10 cellular contexts compared by ENCODE assay signal in the genomic region with DNA sequence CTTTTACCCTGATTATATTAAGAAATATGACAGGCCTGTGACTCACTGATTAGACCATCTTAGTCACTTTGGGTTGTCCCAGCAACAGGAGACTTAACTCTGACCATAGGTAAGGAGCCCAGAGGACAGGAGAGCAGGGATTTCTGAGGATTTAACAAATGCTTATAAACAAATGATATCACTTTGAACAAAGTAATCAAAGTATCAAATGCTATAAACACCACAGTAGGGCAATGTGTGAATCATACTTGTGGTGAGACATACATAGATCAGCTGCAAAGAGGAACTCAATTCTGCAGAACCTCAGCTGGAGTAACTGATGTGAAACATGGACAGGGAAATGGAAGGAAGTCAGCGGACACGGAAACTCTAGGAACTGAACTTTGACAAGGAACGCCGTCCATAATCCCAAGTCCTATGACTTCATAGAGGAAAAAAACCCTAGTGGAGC.
DNase-seq lines count a peak whose midpoint lies in the region; ATAC-seq and TF ChIP-seq lines count a peak whose summit lies in the region.
"Had no signal": no experiment of that assay in that cellular context is flagged by ENCODE, and none has a peak within 500 bp of the region (broad histone marks: within the 10 kb centered on the region; RNA-seq: fewer than 3 reads in every experiment).

No MANE protein-coding gene starts in this region.

- peak; percentile 88 for DNase-seq in Caki2 (ENCODE audit: low read depth)
- DNase-seq in NOMO-1 treated with dmso at 0.1 percent for 144 hours (lab: John Stamatoyannopoulos, UW; ENCODE audit: unreplicated experiment) = peak; percentile 22
- peak; percentile 62 to 76 for DNase-seq in cardiac fibroblast (ENCODE audit: low read depth in 2 of 2)
- DNase-seq in naive thymus-derived CD4-positive, alpha-beta T cell = no peak
- DNase-seq in GM10266 (ENCODE audit: extremely low spot score) = no peak
- no peak for DNase-seq in activated T-cell treated with anti-CD3 and anti-CD28 coated beads, Interleukin-2, amount 50 U/mL, for 24 hours
- no peak for DNase-seq in NK-92 (lab: John Stamatoyannopoulos, UW; ENCODE audit: unreplicated experiment)
- no peak for DNase-seq in right atrium auricular region (ENCODE audit: low spot score)
- DNase-seq: NCI-H2227 treated with DMSO at 0.1 percent for 48 hours, transverse colon had no signal

- H3K27ac Mint-ChIP-seq in naive thymus-derived CD4-positive, alpha-beta T cell = no peak overlapping the region
- no peak overlapping the region for H3K27ac Mint-ChIP-seq in activated T-cell treated with anti-CD3 and anti-CD28 coated beads, Interleukin-2, amount 50 U/mL, for 24 hours

- POLR2A ChIA-PET in naive thymus-derived CD4-positive, alpha-beta T cell (lab: Charles Lee) = no interaction called here

- peaks cover 0 to 9% (median 0%) of the 10 kb centered on the region in 7 donors for H3K4me1 Mint-ChIP-seq in naive thymus-derived CD4-positive, alpha-beta T cell
- H3K4me1 Mint-ChIP-seq in activated T-cell treated with anti-CD3 and anti-CD28 coated beads, Interleukin-2, amount 50 U/mL, for 24 hours (ENCODE audit: low read depth) = peaks cover 1% of the 10 kb centered on the region

- no peak overlapping the region for H3K27ac ChIP-seq in naive thymus-derived CD4-positive, alpha-beta T cell (ENCODE audit: low read depth, low read length)
- H3K27ac ChIP-seq in right atrium auricular region = no peak overlapping the region
- H3K27ac ChIP-seq: transverse colon had no signal

- ATAC-seq in naive thymus-derived CD4-positive, alpha-beta T cell = peak; percentile 69

- H3K36me3 ChIP-seq in naive thymus-derived CD4-positive, alpha-beta T cell (ENCODE audit: control insufficient read depth in 2 of 3, insufficient read depth in 3 of 3, low read length in 3 of 3) = no peaks in the 10 kb centered on the region
- no peaks in the 10 kb centered on the region for H3K36me3 ChIP-seq in right atrium auricular region
- H3K36me3 ChIP-seq: transverse colon had no signal

- peaks cover 0 to 6% (median 0%) of the 10 kb centered on the region in 5 donors for H3K36me3 Mint-ChIP-seq in naive thymus-derived CD4-positive, alpha-beta T cell
- no peaks in the 10 kb centered on the region for H3K36me3 Mint-ChIP-seq in activated T-cell treated with anti-CD3 and anti-CD28 coated beads, Interleukin-2, amount 50 U/mL, for 24 hours (ENCODE audit: low read depth)

- no peaks in the 10 kb centered on the region for H3K27me3 ChIP-seq in naive thymus-derived CD4-positive, alpha-beta T cell (ENCODE audit: control insufficient read depth in 2 of 2, insufficient read depth in 2 of 2, low read length in 2 of 2)
- H3K27me3 ChIP-seq in right atrium auricular region = no peaks in the 10 kb centered on the region
- H3K27me3 ChIP-seq: transverse colon had no signal

- H3K4me1 ChIP-seq in naive thymus-derived CD4-positive, alpha-beta T cell (ENCODE audit: control insufficient read depth in 2 of 2, insufficient read depth in 2 of 2, low read length in 2 of 2) = no peaks in the 10 kb centered on the region
- peaks cover 0 to 5% of the 10 kb centered on the region in 2 donors for H3K4me1 ChIP-seq in right atrium auricular region

- in situ Hi-C loops in Caki2 (cut with HindIII; ENCODE audit: low pct_unique_long_range_greater_than_20kb, low sequenced_read_pairs) = no loop called here

- H3K4me3 Mint-ChIP-seq in naive thymus-derived CD4-positive, alpha-beta T cell = no peak overlapping the region
- H3K4me3 Mint-ChIP-seq in activated T-cell treated with anti-CD3 and anti-CD28 coated beads, Interleukin-2, amount 50 U/mL, for 24 hours = no peak overlapping the region

- no peaks in the 10 kb centered on the region for H3K9me3 ChIP-seq in naive thymus-derived CD4-positive, alpha-beta T cell (ENCODE audit: control insufficient read depth in 2 of 3, low read length in 3 of 3)
- H3K9me3 ChIP-seq in right atrium auricular region = no peaks in the 10 kb centered on the region
- H3K9me3 ChIP-seq: transverse colon had no signal

- intact Hi-C loops in naive thymus-derived CD4-positive, alpha-beta T cell (cut with micrococcal nuclease) = no loop called here

- no peak overlapping the region for H3K4me3 ChIP-seq in cardiac fibroblast (replicated peaks in 1 of 2; ENCODE audit: low read depth in 2 of 2, low read length in 2 of 2)
- no peak overlapping the region for H3K4me3 ChIP-seq in naive thymus-derived CD4-positive, alpha-beta T cell (ENCODE audit: low read length)
- H3K4me3 ChIP-seq in right atrium auricular region = no peak overlapping the region
- H3K4me3 ChIP-seq: transverse colon had no signal

- CTCF ChIA-PET in naive thymus-derived CD4-positive, alpha-beta T cell (lab: Charles Lee) = no interaction called here

- TF ChIP-seq CTCF in cardiac fibroblast (IDR thresholded peaks at IDR 0.05; ENCODE audit: low read depth, low read length) (no peak), GM10266 (IDR thresholded peaks at IDR 0.05; ENCODE audit: control insufficient read depth, insufficient read depth, low read depth, missing control alignments) (no peak), right atrium auricular region (IDR thresholded peaks at IDR 0.05) (no peak)

- H3K9me3 Mint-ChIP-seq in naive thymus-derived CD4-positive, alpha-beta T cell = peaks cover 0 to 9% (median 4%) of the 10 kb centered on the region in 11 donors
- no peaks in the 10 kb centered on the region for H3K9me3 Mint-ChIP-seq in activated T-cell treated with anti-CD3 and anti-CD28 coated beads, Interleukin-2, amount 50 U/mL, for 24 hours

- H3K27me3 Mint-ChIP-seq in naive thymus-derived CD4-positive, alpha-beta T cell = peaks cover 0 to 30% (median 14%) of the 10 kb centered on the region in 5 donors
- peaks cover 7% of the 10 kb centered on the region for H3K27me3 Mint-ChIP-seq in activated T-cell treated with anti-CD3 and anti-CD28 coated beads, Interleukin-2, amount 50 U/mL, for 24 hours

Comparison
In these comparisons a context has a peak if more than half of its experiments do, and no peak if none do; other contexts are left out.
1. DNase-seq: peak in Caki2 (single experiment), NOMO-1 treated with dmso at 0.1 percent for 144 hours (single experiment) and cardiac fibroblast (2 of 2); none in naive thymus-derived CD4-positive, alpha-beta T cell (0 of 9), GM10266 (single experiment), activated T-cell treated with anti-CD3 and anti-CD28 coated beads, Interleukin-2, amount 50 U/mL, for 24 hours (single experiment), NK-92 (single experiment) and right atrium auricular region (single experiment).